17 cellular contexts compared by ENCODE assay signal in genomic region chr6:111997863-111998191, GRCh38. TPM values are rescaled to one million over a fixed set of nuclear protein-coding genes. Genes with fewer than 3 reads are reported as not detected.
DNase-seq lines count a peak whose midpoint lies in the region; ATAC-seq, FAIRE-seq and TF ChIP-seq lines count a peak whose summit lies in the region.
"Had no signal": no experiment of that assay in that cellular context is flagged by ENCODE, and none has a peak within 500 bp of the region (broad histone marks: within the 10 kb centered on the region; RNA-seq: fewer than 3 reads in every experiment).

No MANE protein-coding gene starts in this region.

- POLR2A ChIA-PET in HepG2 (lab: Yijun Ruan, JAX), result no interaction called here

- no peak overlapping the region for H3K9ac ChIP-seq in HepG2 (ENCODE audit: insufficient read depth, low read depth, low read length)
- H3K9ac ChIP-seq: BLaER1 treated with 17β-estradiol and CSF1 and Interleukin-3, amounts not matched to agents 10 nM and 100 nM had no signal

- FAIRE-seq in HepG2 (lab: Jason Lieb, UNC), result no peak
- FAIRE-seq in GM19239 (lab: Jason Lieb, UNC), result no peak
- FAIRE-seq: colon had no signal

- no peak overlapping the region for H3K27ac ChIP-seq in HepG2 (ENCODE audit: extremely low read length, insufficient read depth, low read length)
- H3K27ac ChIP-seq in right lobe of liver, result no peak overlapping the region
- H3K27ac ChIP-seq in left ventricle myocardium inferior (replicated peaks), result peak overlapping the region; percentile 62
- H3K27ac ChIP-seq: BLaER1 treated with 17β-estradiol and CSF1 and Interleukin-3, amounts not matched to agents 10 nM and 100 nM; upper lobe of left lung had no signal

- no peaks in the 10 kb centered on the region for H3K36me3 ChIP-seq in HepG2 (replicated peaks in 1 of 2; ENCODE audit: control insufficient read depth in 1 of 2, insufficient read depth in 2 of 2, low read length in 2 of 2)
- no peaks in the 10 kb centered on the region for H3K36me3 ChIP-seq in right lobe of liver
- H3K36me3 ChIP-seq in left ventricle myocardium inferior, result no peaks in the 10 kb centered on the region
- H3K36me3 ChIP-seq: BLaER1 treated with 17β-estradiol and CSF1 and Interleukin-3, amounts not matched to agents 10 nM and 100 nM; upper lobe of left lung had no signal

- TF ChIP-seq CTCF in HepG2 (CRISPR knock-in tag; IDR thresholded peaks at IDR 0.05) (no peak), right lobe of liver (IDR thresholded peaks at IDR 0.05) (no peak), left ventricle myocardium inferior (IDR thresholded peaks at IDR 0.05; ENCODE audit: borderline replicate concordance) (no peak), GM13976 (IDR thresholded peaks at IDR 0.05; ENCODE audit: borderline replicate concordance, control extremely low read depth, extremely low read depth, insufficient read depth, missing control alignments) (no peak)

- no peak for DNase-seq in HepG2 (ENCODE audit: low spot score)
- DNase-seq in right lobe of liver, result no peak
- DNase-seq in left ventricle myocardium inferior, result peak; percentile 50
- DNase-seq in posterior vena cava (ENCODE audit: low spot score), result peak; percentile 79
- no peak for DNase-seq in GM13976 (ENCODE audit: low spot score)
- no peak for DNase-seq in NCI-H1436 (lab: John Stamatoyannopoulos, UW)
- DNase-seq in GM19239 (ENCODE audit: insufficient read length, low spot score), result no peak
- DNase-seq in hepatic stellate cell (ENCODE audit: low spot score), result no peak
- DNase-seq: activated CD4-positive, alpha-beta memory T cell treated with anti-CD3 and anti-CD28 coated beads, Interleukin-2, amount 10 ng/mL, durations not matched to agents 7 days and 5 days; activated T-cell treated with anti-CD3 and anti-CD28 coated beads, Interleukin-2, amount 50 U/mL, for 1 hour; NCI-H1436 treated with DMSO at 0.1 percent for 48 hours; upper lobe of left lung had no signal

- in situ Hi-C loops in HepG2 (cut with HindIII; ENCODE audit: extremely low pct_ligation_motif_present, low pct_unique_long_range_greater_than_20kb) (loop anchor here (5.0 kb wide), 1 partner anchor 291 kb away; no protein-coding TSS in a partner anchor), GM13976 (cut with MboI; ENCODE audit: low sequenced_read_pairs, unreplicated experiment) (no loop called here)

- ATAC-seq in HepG2, result no peak
- no peak for ATAC-seq in right lobe of liver

- TF ChIP-seq POLR2A in HepG2 (IDR thresholded peaks at IDR 0.05; ENCODE audit: insufficient read depth in 1 of 2, low read depth in 2 of 2, low read length in 2 of 2) (no peak), right lobe of liver (IDR thresholded peaks at IDR 0.05) (no peak)

- no peak overlapping the region for H2AFZ ChIP-seq in HepG2 (ENCODE audit: low read length)

- H3K9me3 ChIP-seq in HepG2 (ENCODE audit: low read length) (no peaks in the 10 kb centered on the region), right lobe of liver (no peaks in the 10 kb centered on the region), left ventricle myocardium inferior (replicated peaks) (no peaks in the 10 kb centered on the region)
- H3K9me3 ChIP-seq: upper lobe of left lung had no signal

- 0 out of 2 replicates have a peak, but pooled peaks cover 5% of the 10 kb centered on the region for H3K4me1 ChIP-seq in HepG2 (ENCODE audit: insufficient read depth, low read length)
- peaks cover 0 to 6% (median 0%) of the 10 kb centered on the region in 4 donors for H3K4me1 ChIP-seq in right lobe of liver
- H3K4me1 ChIP-seq in left ventricle myocardium inferior, result no peaks in the 10 kb centered on the region

- TF ChIP-seq RAD21 in HepG2 (CRISPR knock-in tag; IDR thresholded peaks at IDR 0.05), result no peak

- no peak for TF ChIP-seq EP300 in HepG2 (IDR thresholded peaks at IDR 0.05; ENCODE audit: low read depth in 2 of 2, low read length in 2 of 2)
- no peak for TF ChIP-seq EP300 in HepG2 (CRISPR knock-in tag; IDR thresholded peaks at IDR 0.05; ENCODE audit: borderline replicate concordance)

- H3K27me3 ChIP-seq in HepG2 (ENCODE audit: control insufficient read depth in 1 of 2, insufficient read depth in 2 of 2, low read length in 2 of 2), result peaks cover 0 to 28% of the 10 kb centered on the region in 2 experiments; a peak in 3 of 5 replicates
- H3K27me3 ChIP-seq in right lobe of liver, result no peaks in the 10 kb centered on the region
- H3K27me3 ChIP-seq in left ventricle myocardium inferior (ENCODE audit: low read depth), result no peaks in the 10 kb centered on the region
- H3K27me3 ChIP-seq: BLaER1 treated with 17β-estradiol and CSF1 and Interleukin-3, amounts not matched to agents 10 nM and 100 nM; upper lobe of left lung had no signal

- H3K79me2 ChIP-seq in HepG2 (ENCODE audit: insufficient read depth, low read length), result no peaks in the 10 kb centered on the region

- CTCF ChIA-PET in HepG2 (lab: Yijun Ruan, JAX; ENCODE audit: low intra/inter-chr PET ratio, low total read pairs), result interaction anchor here (1.2 to 4.2 kb wide), 4 partner anchors 45 to 288 kb away, joined by 3 to 42 read pairs (median 20); no protein-coding TSS in a partner anchor

- H3K4me2 ChIP-seq in HepG2 (ENCODE audit: low read depth, low read length), result no peak overlapping the region

- WGBS in HepG2 (ENCODE audit: low lambda C conversion rate), result 33% methylated on average over 5 of the region's 5 CpGs
- 72% methylated on average over 2 of the region's 5 CpGs for WGBS in right lobe of liver (ENCODE audit: insufficient coverage, low coverage, low lambda C conversion rate, missing lambda C conversion rate)

- H3K4me3 ChIP-seq in HepG2 (replicated peaks in 1 of 3; ENCODE audit: insufficient read depth in 1 of 3, low read depth in 2 of 3, low read length in 3 of 3) (no peak overlapping the region), right lobe of liver (no peak overlapping the region), left ventricle myocardium inferior (peak overlapping the region; percentile 42)
- H3K4me3 ChIP-seq: BLaER1 treated with 17β-estradiol and CSF1 and Interleukin-3, amounts not matched to agents 10 nM and 100 nM; upper lobe of left lung had no signal

- BruUV-seq in HepG2 (replicated peaks; lab: Mats Ljungman, UMichigan), result no TSS peak

- intact Hi-C loops in HepG2 (cut with micrococcal nuclease; ENCODE audit: unreplicated experiment) (loop anchor here (1.0 to 5.0 kb wide), 4 partner anchors 126 to 288 kb away; no protein-coding TSS in a partner anchor), right lobe of liver (cut with DNase I) (loop anchor here in 1 of 2 donors (5.0 kb wide), 1 partner anchor 286 kb away; no protein-coding TSS in a partner anchor), left ventricle myocardium inferior (cut with micrococcal nuclease) (loop anchor here (2.0 to 10.0 kb wide), 2 partner anchors 113 to 287 kb away; no protein-coding TSS in a partner anchor), posterior vena cava (cut with DNase I) (loop anchor here (5.0 kb wide), 2 partner anchors 44 to 286 kb away; no protein-coding TSS in a partner anchor)

- H4K20me1 ChIP-seq in HepG2 (ENCODE audit: insufficient read depth, low read length), result no peaks in the 10 kb centered on the region
- H4K20me1 ChIP-seq: BLaER1 treated with 17β-estradiol and CSF1 and Interleukin-3, amounts not matched to agents 10 nM and 100 nM had no signal

TF ChIP-seq in HepG2, 621 proteins besides CTCF, POLR2A, EP300 and RAD21 (continues in another document):
- TF ChIP-seq SMC3 (IDR thresholded peaks at IDR 0.05; ENCODE audit: low read length) (no peak), ZNF513 (CRISPR knock-in tag; conservative IDR thresholded peaks at IDR 0.05) (no peak), ZNF225 (CRISPR knock-in tag; IDR thresholded peaks at IDR 0.05) (0 out of 2 replicates have a peak, but pooled peaks have one; percentile 24)

RNA-seq across cellular contexts. Expression of gene CCN6, which starts 56.1 kb away (rescaled TPM):
- total RNA-seq in HepG2 (2016; rRNA removed; fragmentation: Illumina TruSeq; extraction: Trizol) (not detected in 2 replicates), right lobe of liver (not detected), left ventricle myocardium inferior (not detected), posterior vena cava (not detected)
- total RNA-seq in HepG2 (2016; cell fraction: cytosol; rRNA removed; fragmentation: Illumina TruSeq; extraction: Trizol; ENCODE audit: low read depth), result not detected in 2 replicates
- not detected in 2 replicates for total RNA-seq in HepG2 (2016; cell fraction: insoluble cytoplasmic fraction; rRNA removed; fragmentation: Illumina TruSeq; extraction: Trizol)
- total RNA-seq in HepG2 (2016; cell fraction: membrane; rRNA removed; fragmentation: Illumina TruSeq; extraction: Trizol), result not detected in 2 replicates
- total RNA-seq in HepG2 (2016; cell fraction: nucleus; rRNA removed; fragmentation: Illumina TruSeq; extraction: Trizol), result not detected in 2 replicates
- 0.10 TPM in 1 of 2 replicates, not detected in the other for polyA plus RNA-seq in HepG2 (2011; rRNA removed)
- 0.10 and 0.21 TPM in 2 replicates for polyA plus RNA-seq in HepG2 (2011; cell fraction: cytosol; rRNA removed)
- 0.17 TPM in 1 of 2 replicates, not detected in the other for polyA plus RNA-seq in HepG2 (2011; cell fraction: nucleus; rRNA removed)
- polyA plus RNA-seq in HepG2 (2012), result 0.11 and 0.17 TPM in 2 replicates
- polyA plus RNA-seq in HepG2 (2016; cell fraction: cytosol; fragmentation: Illumina TruSeq; extraction: Trizol; ENCODE audit: low read depth), result not detected in 2 replicates
- polyA plus RNA-seq in HepG2 (2016; cell fraction: insoluble cytoplasmic fraction; fragmentation: Illumina TruSeq; extraction: Trizol; ENCODE audit: low read depth), result not detected in 2 replicates
- not detected in 2 replicates for polyA plus RNA-seq in HepG2 (2016; cell fraction: membrane; fragmentation: Illumina TruSeq; extraction: Trizol; ENCODE audit: low read depth)
- polyA plus RNA-seq in HepG2 (2016; cell fraction: nucleus; fragmentation: Illumina TruSeq; extraction: Trizol; ENCODE audit: insufficient read depth, low read depth), result not detected in 2 replicates
- not detected in 2 replicates for polyA minus RNA-seq in HepG2 (2011; rRNA and poly(A)+ RNA removed; ENCODE audit: low replicate concordance)
- not detected in 2 replicates for polyA minus RNA-seq in HepG2 (2011; cell fraction: cytosol; rRNA and poly(A)+ RNA removed)
- polyA minus RNA-seq in HepG2 (2011; cell fraction: nucleus; rRNA and poly(A)+ RNA removed), result not detected in 2 replicates
- total RNA-seq: activated CD4-positive, alpha-beta memory T cell treated with anti-CD3 and anti-CD28 coated beads, Interleukin-2, amount 10 ng/mL, durations not matched to agents 7 days and 5 days; astrocyte; MCF 10A; PC-3; upper lobe of left lung had no signal

Comparison
In these comparisons a context has a peak if more than half of its experiments do, and no peak if none do; other contexts are left out.
1. DNase-seq: peak in left ventricle myocardium inferior (single experiment) and posterior vena cava (single experiment); none in HepG2 (single experiment), right lobe of liver (0 of 3), GM13976 (single experiment), NCI-H1436 (single experiment), GM19239 (single experiment) and hepatic stellate cell (single experiment).